In genomic region chr11:15258433-15259350, GRCh38 we compare ENCODE assay signal across 8 cellular contexts.
DNase-seq lines count a peak whose midpoint lies in the region; ATAC-seq and TF ChIP-seq lines count a peak whose summit lies in the region.

No MANE protein-coding gene starts in this region.

- CTCF ChIA-PET in WTC11 (lab: Charles Lee): interaction anchor here (0.6 to 1.9 kb wide), 5 partner anchors 19 to 561 kb away, joined by 3 to 6 read pairs (median 4); no protein-coding TSS in a partner anchor

- H3K9ac ChIP-seq in mesendoderm (ENCODE audit: low read length): no peak overlapping the region

- H3K9me3 Mint-ChIP-seq in WTC11: no peaks in the 10 kb centered on the region

- H4K5ac ChIP-seq in mesendoderm (ENCODE audit: low read length): no peak overlapping the region

- H3K4me3 Mint-ChIP-seq in WTC11: no peak overlapping the region

- WGBS in mesendoderm (ENCODE audit: extremely low coverage, insufficient coverage, low lambda C conversion rate): no CpG with 5 or more reads among the region's 3 CpGs

- H3K18ac ChIP-seq in mesendoderm (ENCODE audit: low read length): no peak overlapping the region

- in situ Hi-C loops in KBM-7 (cut with MboI; ENCODE audit: low pct_unique_long_range_greater_than_20kb, low sequenced_read_pairs): no loop called here

- H3K27ac ChIP-seq in mesendoderm (ENCODE audit: low read depth, low read length): no peak overlapping the region

- H3K4ac ChIP-seq in mesendoderm (ENCODE audit: low read depth, low read length): no peak overlapping the region

- H3K79me2 ChIP-seq in mesendoderm (ENCODE audit: control insufficient read depth, insufficient read depth, low read length): no peaks in the 10 kb centered on the region

- H3K27me3 ChIP-seq in mesendoderm (ENCODE audit: insufficient read depth, low read length, poor library complexity): no peaks in the 10 kb centered on the region

- TF ChIP-seq CTCF in WTC11 (IDR thresholded peaks at IDR 0.05): no peak

- H3K27ac Mint-ChIP-seq in WTC11: peak overlapping the region; percentile 22; the same call in 1 of the 2 replicates

- no peak overlapping the region for H2BK5ac ChIP-seq in mesendoderm (ENCODE audit: low read length)

- no peak overlapping the region for H3K23ac ChIP-seq in mesendoderm (ENCODE audit: low read length)

- H3K4me2 ChIP-seq in mesendoderm (ENCODE audit: low read length): no peak overlapping the region

- POLR2A ChIA-PET in WTC11 (lab: Charles Lee): interaction anchor here (1.1 kb wide), 1 partner anchor 14 kb away, joined by 3 read pairs; no protein-coding TSS in a partner anchor

- no peaks in the 10 kb centered on the region for H3K27me3 Mint-ChIP-seq in WTC11 (ENCODE audit: low read depth)

- H3K4me3 ChIP-seq in mesendoderm (ENCODE audit: low read length): no peak overlapping the region

- H2BK120ac ChIP-seq in mesendoderm (ENCODE audit: low read depth, low read length): no peak overlapping the region

- H2AK5ac ChIP-seq in mesendoderm (ENCODE audit: low read length): no peak overlapping the region

- H3K4me1 ChIP-seq in mesendoderm (ENCODE audit: control insufficient read depth, low read depth, low read length): peaks cover 5% of the 10 kb centered on the region

- no peaks in the 10 kb centered on the region for H3K36me3 Mint-ChIP-seq in WTC11

- H4K8ac ChIP-seq in mesendoderm (ENCODE audit: low read depth, low read length): no peak overlapping the region

- H3K4me1 Mint-ChIP-seq in WTC11: peaks cover 13% of the 10 kb centered on the region

- DNase-seq in Kasumi-1 (lab: John Stamatoyannopoulos, UW): peak; percentile 66 to 69
- DNase-seq in WTC11 (ENCODE audit: low spot score): no peak
- DNase-seq in mesendoderm: peak; percentile 76
- no peak for DNase-seq in KBM-7

- no peak overlapping the region for H3K56ac ChIP-seq in mesendoderm (ENCODE audit: low read length)

- no peaks in the 10 kb centered on the region for H3K36me3 ChIP-seq in mesendoderm (ENCODE audit: control insufficient read depth, insufficient read depth, low read length)

- no peaks in the 10 kb centered on the region for H3K79me1 ChIP-seq in mesendoderm (ENCODE audit: low read length)

- peak overlapping the region; percentile 19 for H2BK15ac ChIP-seq in mesendoderm (replicated peaks; ENCODE audit: low read depth)

- ATAC-seq in GM19463 (IDR thresholded peaks at IDR 0.05; ENCODE audit: unreplicated experiment) (peak; percentile 90), WTC11 (peak; percentile 89), GM21367 (IDR thresholded peaks at IDR 0.05; ENCODE audit: unreplicated experiment) (no peak), GM18519 (IDR thresholded peaks at IDR 0.05; ENCODE audit: low FRiP score, unreplicated experiment) (no peak), HG02623 (IDR thresholded peaks at IDR 0.05; ENCODE audit: unreplicated experiment) (no peak)

TF ChIP-seq in WTC11, 78 proteins besides CTCF, POLR2A, EP300 and RAD21:
- TF ChIP-seq GABPB1 (CRISPR knock-in tag; IDR thresholded peaks at IDR 0.05) (peak; percentile 39; the same call in 1 of the 2 replicates), ZBTB21 (CRISPR knock-in tag; IDR thresholded peaks at IDR 0.05; ENCODE audit: borderline replicate concordance) (no peak)

Comparison
In these comparisons a context has a peak if more than half of its experiments do, and no peak if none do; other contexts are left out.
1. ATAC-seq: peak in GM19463 (single experiment) and WTC11 (single experiment); none in GM21367 (single experiment), GM18519 (single experiment) and HG02623 (single experiment).
2. DNase-seq: peak in Kasumi-1 (2 of 2) and mesendoderm (single experiment); none in WTC11 (single experiment) and KBM-7 (single experiment).